Comparison of ENCODE assay signal across 27 cellular contexts in the genomic region with DNA sequence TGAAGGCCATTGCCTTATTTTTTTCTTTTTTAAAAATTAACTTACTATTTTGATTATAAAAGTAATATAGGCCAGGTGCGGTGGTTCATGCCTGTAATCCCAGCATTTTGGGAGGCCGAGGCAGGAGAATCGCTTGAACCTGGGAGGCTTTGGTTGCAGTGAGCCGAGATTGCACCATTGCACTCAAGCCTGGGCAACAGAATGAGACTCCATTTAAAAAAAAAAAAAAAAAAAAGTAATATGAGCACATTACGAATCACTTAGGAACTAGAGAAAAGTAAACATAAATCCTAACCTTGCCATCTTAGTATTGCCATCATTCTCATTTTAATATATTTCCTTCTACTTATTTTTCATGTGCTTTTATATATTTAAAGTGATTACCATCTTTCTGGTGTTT.
"Had no signal": no experiment of that assay in that cellular context is flagged by ENCODE, and none has a peak within 500 bp of the region (broad histone marks: within the 10 kb centered on the region; RNA-seq: fewer than 3 reads in every experiment).

No MANE protein-coding gene starts in this region.

- H3K4me1 Mint-ChIP-seq: mesothelial cell of epicardium, nephron, neural progenitor cell had no signal

- H3K27me3 ChIP-seq: foreskin keratinocyte, gastroesophageal sphincter, heart right ventricle, left lung, neural progenitor cell, right lobe of liver, stomach, thyroid gland, vagina had no signal

- H3K4me3 Mint-ChIP-seq: mesothelial cell of epicardium, naive B cell, nephron, neural progenitor cell had no signal

- H3K9me3 Mint-ChIP-seq: mesothelial cell of epicardium, naive B cell, nephron, neural progenitor cell had no signal

- H3K4me3 ChIP-seq: coronary artery, gastroesophageal sphincter, heart right ventricle, left lung, mucosa of descending colon, neural progenitor cell, right lobe of liver, stomach, thyroid gland, vagina had no signal

- H2AFZ ChIP-seq: neural progenitor cell, parathyroid adenoma had no signal

- H3K27ac ChIP-seq: coronary artery, foreskin keratinocyte, gastroesophageal sphincter, heart right ventricle, left lung, neural progenitor cell, parathyroid adenoma, right lobe of liver, stomach, thyroid gland, vagina had no signal

- H3K27me3 Mint-ChIP-seq: naive B cell, progenitor cell of endocrine pancreas had no signal

- H3K4me1 ChIP-seq: foreskin keratinocyte, gastroesophageal sphincter, heart right ventricle, left lung, neural progenitor cell, parathyroid adenoma, right lobe of liver, stomach, thyroid gland, vagina had no signal

- DNase-seq: dermis blood vessel endothelial cell; effector memory CD4-positive, alpha-beta T cell; erythroblast; foreskin keratinocyte; heart right ventricle; hippocampal formation; left cardiac atrium; left lung; mesenchymal stem cell; mucosa of descending colon; naive B cell; right lobe of liver; small intestine; stimulated activated CD4-positive, alpha-beta T cell treated with anti-CD3 and anti-CD28 coated beads, Interleukin-15, amount 100 ng/mL, for 24 hours; stimulated activated CD4-positive, alpha-beta T cell treated with anti-CD3 and anti-CD28 coated beads, Interleukin-2, amount 100 ng/mL, for 48 hours; stimulated activated naive CD4-positive, alpha-beta T cell; stomach; thyroid gland; trophoblast cell had no signal

- H3K36me3 ChIP-seq: neural progenitor cell had no signal

- ATAC-seq: foreskin keratinocyte, gastroesophageal sphincter, heart right ventricle, left cardiac atrium, left lung, mucosa of descending colon, right lobe of liver had no signal

- H3K9me3 ChIP-seq: gastroesophageal sphincter, heart right ventricle, left lung, mucosa of descending colon, right lobe of liver, stomach, thyroid gland, vagina had no signal

- H3K4me2 ChIP-seq: neural progenitor cell had no signal

- H3K27ac Mint-ChIP-seq: mesothelial cell of epicardium, nephron, neural progenitor cell had no signal

- H3K9ac ChIP-seq: neural progenitor cell, parathyroid adenoma had no signal
